Comparison of ENCODE assay signal across 13 cellular contexts in the genomic region with DNA sequence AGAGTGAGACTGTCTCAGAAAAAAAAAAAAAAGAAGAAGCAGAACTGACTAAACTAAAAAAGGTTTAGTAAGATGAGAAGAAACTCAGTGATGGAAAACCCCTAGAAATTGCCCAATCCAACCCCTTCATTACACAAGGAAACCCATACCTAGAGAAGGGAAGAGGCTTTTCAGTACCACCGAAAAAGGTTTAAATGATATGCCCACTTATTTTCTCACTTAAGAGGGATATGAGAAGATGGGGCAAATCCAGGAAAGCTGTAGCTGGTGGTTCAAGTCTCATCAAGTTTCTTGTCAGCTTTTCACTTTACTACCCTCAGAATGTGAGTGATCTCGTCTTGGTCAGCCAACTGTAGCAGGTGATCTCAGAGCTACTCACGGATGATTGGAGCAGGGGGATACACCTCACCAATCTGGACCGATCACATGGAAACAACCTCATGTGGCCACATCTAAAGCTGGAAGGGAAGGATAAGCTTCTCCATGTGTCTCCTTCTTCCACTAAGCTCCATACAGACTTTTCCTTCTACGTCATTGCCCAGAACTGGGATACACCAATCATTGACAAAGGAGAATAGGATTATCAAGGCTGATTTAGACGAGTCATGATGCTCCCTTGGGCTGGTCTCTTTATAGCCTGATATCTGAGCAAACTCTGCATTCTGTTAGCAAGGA.
A peak's percentile ranks its signal among the peaks of the same experiment; 100 is the strongest.
DNase-seq lines count a peak whose midpoint lies in the region; ATAC-seq and FAIRE-seq lines count a peak whose summit lies in the region.
"Had no signal": no experiment of that assay in that cellular context is flagged by ENCODE, and none has a peak within 500 bp of the region (broad histone marks: within the 10 kb centered on the region; RNA-seq: fewer than 3 reads in every experiment).

No MANE protein-coding gene starts in this region.

- DNase-seq in CD1c-positive myeloid dendritic cell (ENCODE audit: extremely low spot score) (peak; percentile 50), RCC 7860 (ENCODE audit: low spot score) (peak; percentile 67), NCI-H524 treated with DMSO at 0.1 percent for 48 hours (lab: John Stamatoyannopoulos, UW) (no peak), left cardiac atrium (no peak)
- DNase-seq in stimulated activated CD4-positive, alpha-beta T cell treated with anti-CD3 and anti-CD28 coated beads, Interleukin-2, amount 100 ng/mL, for 48 hours = no peak
- DNase-seq: activated CD4-positive, alpha-beta T cell treated with anti-CD3 and anti-CD28 coated beads, Interleukin-2, amount 10 ng/mL, durations not matched to agents 24 days and 14 days; NCI-H2171; stimulated activated CD8-positive, alpha-beta memory T cell treated with anti-CD3 and anti-CD28 coated beads, Interleukin-4, amount 100 ng/mL, for 48 hours; T-helper 1 cell had no signal

- ATAC-seq in GM18870 (IDR thresholded peaks at IDR 0.05; ENCODE audit: unreplicated experiment) (peak; percentile 46), HG02938 (IDR thresholded peaks at IDR 0.05; ENCODE audit: unreplicated experiment) (peak; percentile 69), HG03439 (IDR thresholded peaks at IDR 0.05; ENCODE audit: unreplicated experiment) (no peak), left cardiac atrium (no peak)

- intact Hi-C loops in left cardiac atrium (cut with DNase I) = no loop called here

- FAIRE-seq in RCC 7860 (lab: Jason Lieb, UNC) = peak; percentile 69
- FAIRE-seq: astrocyte had no signal

Comparison
In these comparisons a context has a peak if more than half of its experiments do, and no peak if none do; other contexts are left out.
1. DNase-seq: peak in CD1c-positive myeloid dendritic cell (single experiment) and RCC 7860 (single experiment); none in NCI-H524 treated with DMSO at 0.1 percent for 48 hours (single experiment), stimulated activated CD4-positive, alpha-beta T cell treated with anti-CD3 and anti-CD28 coated beads, Interleukin-2, amount 100 ng/mL, for 48 hours (0 of 2) and left cardiac atrium (single experiment).
2. ATAC-seq: peak in GM18870 (single experiment) and HG02938 (single experiment); none in HG03439 (single experiment) and left cardiac atrium (0 of 2).